15 cellular contexts compared by ENCODE assay signal in the genomic region with DNA sequence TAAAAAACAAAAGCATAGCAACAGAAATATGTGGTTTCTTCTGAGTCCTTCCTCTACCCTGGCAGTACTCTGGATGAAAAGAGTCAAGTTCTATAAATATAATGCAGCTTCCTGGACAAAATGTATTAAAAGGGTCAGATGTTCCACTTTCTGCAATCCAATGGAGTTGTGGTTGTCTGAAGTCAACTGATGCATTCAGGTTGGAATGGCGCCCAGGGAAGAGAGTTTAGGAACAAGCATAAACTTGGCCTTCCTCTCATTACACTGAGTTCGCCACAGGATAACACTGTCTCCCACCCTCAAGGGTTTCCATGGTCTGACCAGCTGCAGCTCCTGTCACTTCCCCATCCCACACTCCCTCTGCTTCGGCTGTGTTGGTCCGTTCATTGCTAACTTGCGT.
DNase-seq lines count a peak whose midpoint lies in the region; ATAC-seq and TF ChIP-seq lines count a peak whose summit lies in the region.
"Had no signal": no experiment of that assay in that cellular context is flagged by ENCODE, and none has a peak within 500 bp of the region (broad histone marks: within the 10 kb centered on the region; RNA-seq: fewer than 3 reads in every experiment).

No MANE protein-coding gene starts in this region.

- no peak overlapping the region for H2AK5ac ChIP-seq in mesendoderm (ENCODE audit: low read length)

- H3K36me3 Mint-ChIP-seq in activated B cell treated with CpG ODN at 0.5 μM for 24 hours (ENCODE audit: low read depth) (peaks cover 72% of the 10 kb centered on the region), Calu3 (ENCODE audit: insufficient read depth, unreplicated experiment) (peaks cover 5% of the 10 kb centered on the region)
- H3K36me3 Mint-ChIP-seq in CD4-positive, alpha-beta memory T cell, result no peaks in the 10 kb centered on the region
- H3K36me3 Mint-ChIP-seq: activated naive CD8-positive, alpha-beta T cell; T-cell had no signal

- H3K4me3 ChIP-seq in gastroesophageal sphincter (no peak overlapping the region), mesendoderm (ENCODE audit: low read length) (no peak overlapping the region)
- no peak overlapping the region for H3K4me3 ChIP-seq in CD4-positive, alpha-beta memory T cell (ENCODE audit: low read length in 2 of 2)
- H3K4me3 ChIP-seq: uterus had no signal

- no peak overlapping the region for H3K4me3 Mint-ChIP-seq in activated B cell treated with CpG ODN at 0.5 μM for 24 hours
- H3K4me3 Mint-ChIP-seq in Calu3 (ENCODE audit: low read depth, unreplicated experiment), result no peak overlapping the region
- no peak overlapping the region for H3K4me3 Mint-ChIP-seq in CD4-positive, alpha-beta memory T cell
- H3K4me3 Mint-ChIP-seq: activated naive CD8-positive, alpha-beta T cell; nephron progenitor cell; T-cell had no signal

- H3K9me3 ChIP-seq in gastroesophageal sphincter, result no peaks in the 10 kb centered on the region
- H3K9me3 ChIP-seq in CD4-positive, alpha-beta memory T cell (ENCODE audit: control insufficient read depth in 1 of 2, low read length in 2 of 2), result no peaks in the 10 kb centered on the region
- H3K9me3 ChIP-seq: uterus had no signal

- H3K27ac Mint-ChIP-seq in activated B cell treated with CpG ODN at 0.5 μM for 24 hours (peak overlapping the region; percentile 50), Calu3 (ENCODE audit: unreplicated experiment) (no peak overlapping the region)
- H3K27ac Mint-ChIP-seq in CD4-positive, alpha-beta memory T cell, result no peak overlapping the region
- H3K27ac Mint-ChIP-seq: activated naive CD8-positive, alpha-beta T cell; nephron progenitor cell; T-cell had no signal

- H3K27me3 Mint-ChIP-seq in activated B cell treated with CpG ODN at 0.5 μM for 24 hours (no peaks in the 10 kb centered on the region), Calu3 (ENCODE audit: unreplicated experiment) (no peaks in the 10 kb centered on the region)
- peaks cover 0 to under 1% of the 10 kb centered on the region in 2 donors for H3K27me3 Mint-ChIP-seq in CD4-positive, alpha-beta memory T cell
- H3K27me3 Mint-ChIP-seq: T-cell had no signal

- POLR2A ChIA-PET in activated B cell treated with CpG ODN at 0.5 μM for 24 hours (lab: Charles Lee), result no interaction called here
- POLR2A ChIA-PET in CD4-positive, alpha-beta memory T cell (lab: Charles Lee; ENCODE audit: partially characterized antibody), result no interaction called here

- H3K4me2 ChIP-seq in mesendoderm (ENCODE audit: low read length), result no peak overlapping the region

- TF ChIP-seq EP300 in gastroesophageal sphincter (IDR thresholded peaks at IDR 0.05), result no peak

- no peak overlapping the region for H3K23ac ChIP-seq in mesendoderm (ENCODE audit: low read length)

- H3K27me3 ChIP-seq in gastroesophageal sphincter, result no peaks in the 10 kb centered on the region
- no peaks in the 10 kb centered on the region for H3K27me3 ChIP-seq in mesendoderm (ENCODE audit: insufficient read depth, low read length, poor library complexity)
- no peaks in the 10 kb centered on the region for H3K27me3 ChIP-seq in CD4-positive, alpha-beta memory T cell (ENCODE audit: insufficient read depth, low read length)
- H3K27me3 ChIP-seq: uterus had no signal

- no peaks in the 10 kb centered on the region for H3K79me2 ChIP-seq in mesendoderm (ENCODE audit: control insufficient read depth, insufficient read depth, low read length)

- H3K36me3 ChIP-seq in gastroesophageal sphincter (no peaks in the 10 kb centered on the region), mesendoderm (ENCODE audit: control insufficient read depth, insufficient read depth, low read length) (no peaks in the 10 kb centered on the region)
- no peaks in the 10 kb centered on the region for H3K36me3 ChIP-seq in CD4-positive, alpha-beta memory T cell (ENCODE audit: insufficient read depth, low read length)
- H3K36me3 ChIP-seq: uterus had no signal

- peak overlapping the region in 1 of 4 donors; percentile 24 for H3K27ac ChIP-seq in gastroesophageal sphincter
- H3K27ac ChIP-seq in mesendoderm (ENCODE audit: low read depth, low read length), result no peak overlapping the region
- H3K27ac ChIP-seq in CD4-positive, alpha-beta memory T cell (ENCODE audit: low read depth, low read length), result no peak overlapping the region
- H3K27ac ChIP-seq: epithelial cell of prostate had no signal

- no peaks in the 10 kb centered on the region for H3K79me1 ChIP-seq in mesendoderm (ENCODE audit: low read length)

- H3K4me1 Mint-ChIP-seq in activated B cell treated with CpG ODN at 0.5 μM for 24 hours (peaks cover 51% of the 10 kb centered on the region), Calu3 (ENCODE audit: low read depth, unreplicated experiment) (no peaks in the 10 kb centered on the region)
- H3K4me1 Mint-ChIP-seq in CD4-positive, alpha-beta memory T cell, result peaks cover 0 to 8% (median 5%) of the 10 kb centered on the region in 4 donors

- H2BK120ac ChIP-seq in mesendoderm (ENCODE audit: low read depth, low read length), result no peak overlapping the region

- no peak overlapping the region for H3K9ac ChIP-seq in mesendoderm (ENCODE audit: low read length)

- BruUV-seq in Calu3 (replicated peaks; lab: Mats Ljungman, UMichigan), result no TSS peak

- H2BK15ac ChIP-seq in mesendoderm (replicated peaks; ENCODE audit: low read depth), result no peak overlapping the region

- H4K5ac ChIP-seq in mesendoderm (ENCODE audit: low read length), result no peak overlapping the region

- no peak overlapping the region for H3K4ac ChIP-seq in mesendoderm (ENCODE audit: low read depth, low read length)

- no peak overlapping the region for H3K56ac ChIP-seq in mesendoderm (ENCODE audit: low read length)

- no peak overlapping the region for H4K8ac ChIP-seq in mesendoderm (ENCODE audit: low read depth, low read length)

- TF ChIP-seq CTCF in activated B cell treated with CpG ODN at 0.5 μM for 24 hours (IDR thresholded peaks at IDR 0.05) (no peak), gastroesophageal sphincter (IDR thresholded peaks at IDR 0.05) (no peak), omental fat pad (IDR thresholded peaks at IDR 0.05) (no peak), Calu3 (IDR thresholded peaks at IDR 0.05; ENCODE audit: unreplicated experiment) (no peak)

- intact Hi-C loops in activated B cell treated with CpG ODN at 0.5 μM for 24 hours (cut with micrococcal nuclease), result no loop called here
- intact Hi-C loops in Calu3 (cut with micrococcal nuclease; ENCODE audit: unreplicated experiment), result loop anchor here (10.0 kb wide), 1 partner anchor 149 kb away; no protein-coding TSS in a partner anchor
- intact Hi-C loops in CD4-positive, alpha-beta memory T cell (cut with micrococcal nuclease), result no loop called here

- CTCF ChIA-PET in activated B cell treated with CpG ODN at 0.5 μM for 24 hours (lab: Charles Lee) (interaction anchor here (1.3 kb wide), 1 partner anchor 76 kb away, joined by 4 read pairs; no protein-coding TSS in a partner anchor), Calu3 (lab: Charles Lee) (no interaction called here)
- CTCF ChIA-PET in CD4-positive, alpha-beta memory T cell (lab: Charles Lee; ENCODE audit: partially characterized antibody), result interaction anchor here (1.0 to 2.4 kb wide), 2 partner anchors 20 to 150 kb away, joined by 3 to 9 read pairs; no protein-coding TSS in a partner anchor

- DNase-seq in DMS79 treated with DMSO at 0.1 percent for 48 hours (lab: John Stamatoyannopoulos, UW) (peak; percentile 47), activated B cell treated with CpG ODN at 0.5 μM for 24 hours (no peak), omental fat pad (ENCODE audit: low spot score) (no peak), amygdala (lab: John Stamatoyannopoulos, UW) (no peak), mesendoderm (no peak), Calu3 (no peak)
- DNase-seq in CD4-positive, alpha-beta memory T cell, result no peak
- DNase-seq: MM.1S; nephron progenitor cell; stimulated activated CD4-positive, alpha-beta T cell treated with anti-CD3 and anti-CD28 coated beads, Interleukin-4, amount 100 ng/mL, for 4 hours; T-cell; uterus had no signal

- H2BK5ac ChIP-seq in mesendoderm (ENCODE audit: low read length), result no peak overlapping the region

- H3K4me1 ChIP-seq in gastroesophageal sphincter (peaks cover 10 to 24% (median 17%) of the 10 kb centered on the region in 3 donors), mesendoderm (ENCODE audit: control insufficient read depth, low read depth, low read length) (no peaks in the 10 kb centered on the region)
- H3K4me1 ChIP-seq in CD4-positive, alpha-beta memory T cell (ENCODE audit: insufficient read depth, low read length), result no peaks in the 10 kb centered on the region

- H3K18ac ChIP-seq in mesendoderm (ENCODE audit: low read length), result no peak overlapping the region

- 57 to 77% methylated on average over 5 of the region's 5 CpGs for WGBS in gastroesophageal sphincter (ENCODE audit: low coverage in 1 of 2), 2 donors
- no CpG with 5 or more reads among the region's 5 CpGs for WGBS in mesendoderm (ENCODE audit: extremely low coverage, insufficient coverage, low lambda C conversion rate)

- no peak for TF ChIP-seq POLR2A in gastroesophageal sphincter (IDR thresholded peaks at IDR 0.05)

- ATAC-seq in activated B cell treated with CpG ODN at 0.5 μM for 24 hours (ENCODE audit: low read depth) (no peak), gastroesophageal sphincter (peak; percentile 43), omental fat pad (ENCODE audit: low FRiP score) (peak; percentile 37)
- ATAC-seq: T-cell had no signal

- no peaks in the 10 kb centered on the region for H3K9me3 Mint-ChIP-seq in activated B cell treated with CpG ODN at 0.5 μM for 24 hours
- no peaks in the 10 kb centered on the region for H3K9me3 Mint-ChIP-seq in Calu3 (ENCODE audit: low read depth, unreplicated experiment)
- H3K9me3 Mint-ChIP-seq in CD4-positive, alpha-beta memory T cell, result no peaks in the 10 kb centered on the region
- H3K9me3 Mint-ChIP-seq: nephron progenitor cell, T-cell had no signal
